ENCODE assay signal across 8 cellular contexts in genomic region chr22:50304528-50305392, GRCh38. TPM values are rescaled to one million over a fixed set of nuclear protein-coding genes. Genes with fewer than 3 reads are reported as not detected.
A peak's percentile ranks its signal among the peaks of the same experiment; 100 is the strongest.
DNase-seq lines count a peak whose midpoint lies in the region; ATAC-seq, FAIRE-seq and TF ChIP-seq lines count a peak whose summit lies in the region.

No MANE protein-coding gene starts in this region.

- H3K27me3 ChIP-seq in endothelial cell of umbilical vein (ENCODE audit: control insufficient read depth in 2 of 2, insufficient read depth in 2 of 2, low read length in 2 of 2) (no peaks in the 10 kb centered on the region), osteoblast (ENCODE audit: insufficient read depth, low read length) (no peaks in the 10 kb centered on the region)

- POLR2A ChIA-PET in endothelial cell of umbilical vein (lab: Charles Lee), result interaction anchor here (0.9 kb wide), 1 partner anchor 11 kb away, joined by 4 read pairs; no protein-coding TSS in a partner anchor

- no peak overlapping the region for H3K9ac ChIP-seq in endothelial cell of umbilical vein (replicated peaks; ENCODE audit: extremely low read depth, insufficient read depth, low read length)

- peak overlapping the region; percentile 79 for H3K27ac ChIP-seq in endothelial cell of umbilical vein (ENCODE audit: insufficient read depth, low read depth, low read length)
- H3K27ac ChIP-seq in osteoblast (ENCODE audit: low read depth, low read length), result peak overlapping the region; percentile 96

- no peak for ATAC-seq in HG03135 (IDR thresholded peaks at IDR 0.05; ENCODE audit: unreplicated experiment)
- no peak for ATAC-seq in GM21390 (IDR thresholded peaks at IDR 0.05; ENCODE audit: unreplicated experiment)

- H3K4me3 ChIP-seq in endothelial cell of umbilical vein (replicated peaks in 1 of 3; ENCODE audit: insufficient read depth in 1 of 3, low read depth in 1 of 3, low read length in 3 of 3) (peak overlapping the region in 1 of 3 experiments; percentile 95), osteoblast (ENCODE audit: insufficient read depth, low read length) (peak overlapping the region; percentile 87)

- no TSS peak for BruUV-seq in endothelial cell of umbilical vein (replicated peaks; lab: Mats Ljungman, UMichigan)

- H3K36me3 ChIP-seq in endothelial cell of umbilical vein (ENCODE audit: control insufficient read depth in 2 of 2, extremely low read depth in 1 of 2, insufficient read depth in 2 of 2, low read length in 2 of 2), result peaks cover 0 to 6% of the 10 kb centered on the region in 2 experiments
- no peaks in the 10 kb centered on the region for H3K36me3 ChIP-seq in osteoblast (ENCODE audit: insufficient read depth, low read length)

- FAIRE-seq in endothelial cell of umbilical vein (lab: Jason Lieb, UNC), result no peak

- peaks cover 68% of the 10 kb centered on the region for H3K79me2 ChIP-seq in endothelial cell of umbilical vein (ENCODE audit: control insufficient read depth, insufficient read depth, low read length)
- H3K79me2 ChIP-seq in osteoblast (ENCODE audit: insufficient read depth, low read length), result peaks cover 73% of the 10 kb centered on the region

- DNase-seq in Caki2 (ENCODE audit: low read depth), result peak; percentile 81
- peak; percentile 83 for DNase-seq in NOMO-1 treated with DMSO at 0.1 percent for 48 hours (lab: John Stamatoyannopoulos, UW; ENCODE audit: unreplicated experiment)
- DNase-seq in endothelial cell of umbilical vein (ENCODE audit: low read depth, low spot score), result no peak
- peak; percentile 95 for DNase-seq in osteoblast (ENCODE audit: insufficient read length, low spot score, missing footprints)
- DNase-seq in NCI-H82 treated with DMSO at 0.1 percent for 48 hours (lab: John Stamatoyannopoulos, UW; ENCODE audit: unreplicated experiment), result no peak
- no peak for DNase-seq in NCI-H1092 (lab: John Stamatoyannopoulos, UW)

- H4K20me1 ChIP-seq in endothelial cell of umbilical vein (replicated peaks; ENCODE audit: control insufficient read depth, extremely low read depth, insufficient read depth, low read length), result no peaks in the 10 kb centered on the region
- peaks cover 53% of the 10 kb centered on the region for H4K20me1 ChIP-seq in osteoblast (ENCODE audit: insufficient read depth, low read length)

- H2AFZ ChIP-seq in endothelial cell of umbilical vein (ENCODE audit: low read depth, low read length) (no peak overlapping the region), osteoblast (ENCODE audit: low read length) (no peak overlapping the region)

- H3K4me2 ChIP-seq in endothelial cell of umbilical vein (ENCODE audit: insufficient read depth, low read length) (no peak overlapping the region), osteoblast (ENCODE audit: insufficient read depth, low read length) (peak overlapping the region; percentile 91)

- H3K4me1 ChIP-seq in endothelial cell of umbilical vein (ENCODE audit: control insufficient read depth, extremely low read depth, insufficient read depth, low read length), result peaks cover 33% of the 10 kb centered on the region
- peaks cover 73% of the 10 kb centered on the region for H3K4me1 ChIP-seq in osteoblast (ENCODE audit: insufficient read depth, low read length)

- TF ChIP-seq POLR2A in endothelial cell of umbilical vein (IDR thresholded peaks at IDR 0.05; ENCODE audit: low read depth, low read length), result no peak

- in situ Hi-C loops in Caki2 (cut with HindIII; ENCODE audit: low pct_unique_long_range_greater_than_20kb, low sequenced_read_pairs), result no loop called here

- CTCF ChIA-PET in endothelial cell of umbilical vein (lab: Charles Lee), result interaction anchor here (1.0 to 3.6 kb wide), 6 partner anchors 11 to 37 kb away, joined by 3 to 26 read pairs (median 10); no protein-coding TSS in a partner anchor

- H3K9me3 ChIP-seq in endothelial cell of umbilical vein (replicated peaks; ENCODE audit: control insufficient read depth, insufficient read depth, low read length) (no peaks in the 10 kb centered on the region), osteoblast (ENCODE audit: low read depth, low read length) (no peaks in the 10 kb centered on the region)

- intact Hi-C loops in endothelial cell of umbilical vein (cut with micrococcal nuclease), result loop anchor here (5.0 kb wide), 1 partner anchor 38 kb away; the partner anchor contains the start of gene PPP6R2

- dilution Hi-C loops in endothelial cell of umbilical vein (cut with MboI; ENCODE audit: extremely low pct_ligation_motif_present, low sequenced_read_pairs), result no loop called here

- H3K9me1 ChIP-seq in endothelial cell of umbilical vein (replicated peaks; ENCODE audit: control insufficient read depth, extremely low read depth, insufficient read depth, low read length), result no peaks in the 10 kb centered on the region

- TF ChIP-seq CTCF in endothelial cell of umbilical vein (IDR thresholded peaks at IDR 0.05; ENCODE audit: extremely low read depth in 1 of 2, insufficient read depth in 1 of 2, low read depth in 1 of 2, low read length in 2 of 2), result no peak
- TF ChIP-seq CTCF in osteoblast (IDR thresholded peaks at IDR 0.05; ENCODE audit: extremely low read depth, low read depth, low read length), result no peak

TF ChIP-seq in endothelial cell of umbilical vein, 7 proteins besides CTCF, POLR2A, EP300 and RAD21 (continues in another document):
- TF ChIP-seq JUN (IDR thresholded peaks at IDR 0.05; ENCODE audit: borderline replicate concordance, insufficient read depth, insufficient read length, low read depth) (no peak), POLR2AphosphoS5 (IDR thresholded peaks at IDR 0.05; ENCODE audit: insufficient read depth, low read depth, low read length) (no peak), FOS (IDR thresholded peaks at IDR 0.05; ENCODE audit: borderline replicate concordance, insufficient read depth, low read length) (no peak), EZH2 (IDR thresholded peaks at IDR 0.05; ENCODE audit: borderline replicate concordance, low read depth, low read length, severe bottlenecking) (no peak)

RNA-seq across cellular contexts. Expression of gene PLXNB2, which starts 2.7 kb away (rescaled TPM):
- total RNA-seq in Caki2 (2014; rRNA removed; shearing (Covaris generic); ENCODE audit: low replicate concordance), result 300 and 353 TPM in 2 replicates
- total RNA-seq in endothelial cell of umbilical vein (134 and 139 TPM in 2 replicates), osteoblast (166 and 209 TPM in 2 replicates)
- polyA plus RNA-seq in endothelial cell of umbilical vein, result 82.3 and 113 TPM in 2 replicates
- polyA plus RNA-seq in endothelial cell of umbilical vein (2011; cell fraction: cytosol; rRNA removed), result 57.8 and 72.6 TPM in 2 replicates
- polyA plus RNA-seq in endothelial cell of umbilical vein (2011; cell fraction: nucleus; rRNA removed), result 283 and 338 TPM in 2 replicates
- polyA plus RNA-seq in endothelial cell of umbilical vein (2012), result 73.1 and 80.0 TPM in 2 replicates
- 117 TPM in 2 replicates for polyA minus RNA-seq in endothelial cell of umbilical vein
- 56.3 TPM for polyA minus RNA-seq in endothelial cell of umbilical vein (2011; cell fraction: cytosol; rRNA and poly(A)+ RNA removed)
- polyA minus RNA-seq in endothelial cell of umbilical vein (2011; cell fraction: nucleus; rRNA and poly(A)+ RNA removed), result 65.3 and 136 TPM in 2 replicates

RNA-seq across cellular contexts. Expression of gene DENND6B, which starts 22.1 kb away (rescaled TPM):
- 7.8 and 24.4 TPM in 2 replicates for total RNA-seq in Caki2 (2014; rRNA removed; shearing (Covaris generic); ENCODE audit: low replicate concordance)
- total RNA-seq in endothelial cell of umbilical vein (2.9 and 5.9 TPM in 2 replicates), osteoblast (5.9 and 6.5 TPM in 2 replicates)
- 4.1 and 6.5 TPM in 2 replicates for polyA plus RNA-seq in endothelial cell of umbilical vein
- 1.4 and 2.5 TPM in 2 replicates for polyA plus RNA-seq in endothelial cell of umbilical vein (2011; cell fraction: cytosol; rRNA removed)
- 12.9 and 20.9 TPM in 2 replicates for polyA plus RNA-seq in endothelial cell of umbilical vein (2011; cell fraction: nucleus; rRNA removed)
- polyA plus RNA-seq in endothelial cell of umbilical vein (2012), result 1.6 and 2.6 TPM in 2 replicates
- 1.7 and 2.1 TPM in 2 replicates for polyA minus RNA-seq in endothelial cell of umbilical vein
- polyA minus RNA-seq in endothelial cell of umbilical vein (2011; cell fraction: cytosol; rRNA and poly(A)+ RNA removed), result 0.51 TPM
- 1.4 and 3.3 TPM in 2 replicates for polyA minus RNA-seq in endothelial cell of umbilical vein (2011; cell fraction: nucleus; rRNA and poly(A)+ RNA removed)

RNA-seq across cellular contexts. Expression of gene MAPK11, which starts 34.6 kb away (rescaled TPM):
- 24.5 and 48.8 TPM in 2 replicates for total RNA-seq in Caki2 (2014; rRNA removed; shearing (Covaris generic); ENCODE audit: low replicate concordance)
- 26.3 and 29.4 TPM in 2 replicates for total RNA-seq in endothelial cell of umbilical vein
- 22.8 and 30.2 TPM in 2 replicates for polyA plus RNA-seq in endothelial cell of umbilical vein
- 13.7 and 19.8 TPM in 2 replicates for polyA plus RNA-seq in endothelial cell of umbilical vein (2011; cell fraction: cytosol; rRNA removed)
- 47.9 and 63.7 TPM in 2 replicates for polyA plus RNA-seq in endothelial cell of umbilical vein (2011; cell fraction: nucleus; rRNA removed)
- polyA plus RNA-seq in endothelial cell of umbilical vein (2012), result 19.7 and 28.3 TPM in 2 replicates
- 17.9 and 22.1 TPM in 2 replicates for polyA minus RNA-seq in endothelial cell of umbilical vein
- 0.51 TPM for polyA minus RNA-seq in endothelial cell of umbilical vein (2011; cell fraction: cytosol; rRNA and poly(A)+ RNA removed)
- polyA minus RNA-seq in endothelial cell of umbilical vein (2011; cell fraction: nucleus; rRNA and poly(A)+ RNA removed), result 11.3 and 17.4 TPM in 2 replicates
- total RNA-seq in osteoblast, result 2.9 and 6.2 TPM in 2 replicates

RNA-seq across cellular contexts. Expression of gene PPP6R2, which starts 38.4 kb away (rescaled TPM):
- total RNA-seq in Caki2 (2014; rRNA removed; shearing (Covaris generic); ENCODE audit: low replicate concordance), result 51.5 and 72.7 TPM in 2 replicates
- total RNA-seq in endothelial cell of umbilical vein (46.4 and 54.6 TPM in 2 replicates), osteoblast (51.0 and 61.2 TPM in 2 replicates)
- polyA plus RNA-seq in endothelial cell of umbilical vein, result 38.6 and 41.2 TPM in 2 replicates
- 29.4 and 36.5 TPM in 2 replicates for polyA plus RNA-seq in endothelial cell of umbilical vein (2011; cell fraction: cytosol; rRNA removed)
- 135 and 137 TPM in 2 replicates for polyA plus RNA-seq in endothelial cell of umbilical vein (2011; cell fraction: nucleus; rRNA removed)
- 27.9 and 28.3 TPM in 2 replicates for polyA plus RNA-seq in endothelial cell of umbilical vein (2012)
- polyA minus RNA-seq in endothelial cell of umbilical vein, result 45.8 and 51.7 TPM in 2 replicates
- polyA minus RNA-seq in endothelial cell of umbilical vein (2011; cell fraction: cytosol; rRNA and poly(A)+ RNA removed), result 10.1 TPM
- polyA minus RNA-seq in endothelial cell of umbilical vein (2011; cell fraction: nucleus; rRNA and poly(A)+ RNA removed), result 34.2 and 57.9 TPM in 2 replicates

RNA-seq across cellular contexts. Expression of gene MAPK12, which starts 43.3 kb away (rescaled TPM):
- total RNA-seq in Caki2 (2014; rRNA removed; shearing (Covaris generic); ENCODE audit: low replicate concordance), result 142 and 149 TPM in 2 replicates
- 67.9 and 72.3 TPM in 2 replicates for total RNA-seq in endothelial cell of umbilical vein
- 86.8 and 90.2 TPM in 2 replicates for polyA plus RNA-seq in endothelial cell of umbilical vein
- polyA plus RNA-seq in endothelial cell of umbilical vein (2011; cell fraction: cytosol; rRNA removed), result 50.3 and 67.5 TPM in 2 replicates
- 241 and 284 TPM in 2 replicates for polyA plus RNA-seq in endothelial cell of umbilical vein (2011; cell fraction: nucleus; rRNA removed)
- polyA plus RNA-seq in endothelial cell of umbilical vein (2012), result 46.0 and 62.2 TPM in 2 replicates
- polyA minus RNA-seq in endothelial cell of umbilical vein, result 51.9 and 76.1 TPM in 2 replicates
- 9.8 TPM for polyA minus RNA-seq in endothelial cell of umbilical vein (2011; cell fraction: cytosol; rRNA and poly(A)+ RNA removed)
- 48.7 and 88.7 TPM in 2 replicates for polyA minus RNA-seq in endothelial cell of umbilical vein (2011; cell fraction: nucleus; rRNA and poly(A)+ RNA removed)
- total RNA-seq in osteoblast, result 24.8 and 34.0 TPM in 2 replicates

Comparison
In these comparisons a context has a peak if more than half of its experiments do, and no peak if none do; other contexts are left out.
1. DNase-seq: peak in Caki2 (single experiment), NOMO-1 treated with DMSO at 0.1 percent for 48 hours (single experiment) and osteoblast (single experiment); none in endothelial cell of umbilical vein (single experiment), NCI-H82 treated with DMSO at 0.1 percent for 48 hours (single experiment) and NCI-H1092 (single experiment).